ENCODE assay signal across 22 cellular contexts in the genomic region with DNA sequence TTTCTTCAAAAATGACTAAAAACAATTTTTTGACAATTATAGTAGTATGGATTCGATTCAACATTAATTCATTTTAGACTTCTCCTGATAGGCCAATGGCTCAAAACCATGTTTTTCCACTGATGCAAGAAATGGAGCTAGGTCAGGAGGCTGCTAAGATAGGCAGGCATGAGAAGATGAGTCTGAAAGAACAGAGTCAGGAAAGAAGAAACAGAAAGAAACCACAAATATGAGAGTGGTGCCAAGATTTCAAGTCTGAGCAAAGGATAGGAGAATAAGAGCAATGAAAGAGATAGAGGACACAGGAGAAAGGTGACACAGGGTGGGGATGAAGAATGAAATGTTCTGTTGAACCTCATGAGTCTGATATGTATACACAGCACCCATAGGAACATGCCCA.
"Had no signal": no experiment of that assay in that cellular context is flagged by ENCODE, and none has a peak within 500 bp of the region (broad histone marks: within the 10 kb centered on the region; RNA-seq: fewer than 3 reads in every experiment).

No MANE protein-coding gene starts in this region.

- H3K4me3 ChIP-seq: esophagus muscularis mucosa, left ventricle myocardium inferior, pancreas, psoas muscle, skin epidermis, stomach, upper lobe of left lung had no signal

- H3K27me3 Mint-ChIP-seq: activated CD4-positive, alpha-beta T cell treated with anti-CD3 and anti-CD28 coated beads, Interleukin-2, amount 10 ng/mL, durations not matched to agents 7 days and 5 days; activated CD8-positive, alpha-beta memory T cell treated with anti-CD3 and anti-CD28 coated beads, Interleukin-2, amount 10 ng/mL, durations not matched to agents 7 days and 5 days; activated CD8-positive, alpha-beta T cell treated with anti-CD3 and anti-CD28 coated beads for 36 hours; activated naive CD4-positive, alpha-beta T cell treated with anti-CD3 and anti-CD28 coated beads, Interleukin-2, amount 10 ng/mL, durations not matched to agents 7 days and 5 days; T-helper 17 cell had no signal

- H3K4me1 Mint-ChIP-seq: activated CD4-positive, alpha-beta T cell treated with anti-CD3 and anti-CD28 coated beads, Interleukin-2, amount 10 ng/mL, durations not matched to agents 7 days and 5 days; activated CD8-positive, alpha-beta memory T cell treated with anti-CD3 and anti-CD28 coated beads, Interleukin-2, amount 10 ng/mL, durations not matched to agents 7 days and 5 days; activated naive CD4-positive, alpha-beta T cell treated with anti-CD3 and anti-CD28 coated beads, Interleukin-2, amount 10 ng/mL, durations not matched to agents 7 days and 5 days; nephron; stimulated activated effector memory CD8-positive, alpha-beta T cell treated with anti-CD3 and anti-CD28 coated beads, Interleukin-12 subunit alpha, Interleukin-12 subunit beta, amount 100 ng/mL, for 72 hours; T-helper 17 cell had no signal

- DNase-seq: activated CD4-positive, alpha-beta T cell treated with anti-CD3 and anti-CD28 coated beads, Interleukin-2, amount 10 ng/mL, durations not matched to agents 7 days and 5 days; activated CD8-positive, alpha-beta memory T cell treated with anti-CD3 and anti-CD28 coated beads, Interleukin-2, amount 10 ng/mL, durations not matched to agents 7 days and 5 days; activated CD8-positive, alpha-beta T cell treated with anti-CD3 and anti-CD28 coated beads for 36 hours; activated effector memory CD4-positive, alpha-beta T cell treated with anti-CD3 and anti-CD28 coated beads, Interleukin-2, amount 50 U/mL, for 16 hours; activated naive CD4-positive, alpha-beta T cell treated with anti-CD3 and anti-CD28 coated beads, Interleukin-2, amount 10 ng/mL, durations not matched to agents 7 days and 5 days; activated T-cell treated with anti-CD3 and anti-CD28 coated beads for 4 hours; caudate nucleus; dermis blood vessel endothelial cell; effector CD8-positive, alpha-beta T cell; left ventricle myocardium inferior; pancreas; psoas muscle; right cardiac atrium; stimulated activated CD4-positive, alpha-beta T cell treated with anti-CD3 and anti-CD28 coated beads, Interleukin-1b, Interleukin-23, amount 100 ng/mL, for 48 hours; stomach; SW 1271; T-helper 17 cell; upper lobe of left lung had no signal

- H3K27ac Mint-ChIP-seq: activated CD4-positive, alpha-beta T cell treated with anti-CD3 and anti-CD28 coated beads, Interleukin-2, amount 10 ng/mL, durations not matched to agents 7 days and 5 days; activated CD8-positive, alpha-beta memory T cell treated with anti-CD3 and anti-CD28 coated beads, Interleukin-2, amount 10 ng/mL, durations not matched to agents 7 days and 5 days; activated CD8-positive, alpha-beta T cell treated with anti-CD3 and anti-CD28 coated beads for 36 hours; activated naive CD4-positive, alpha-beta T cell treated with anti-CD3 and anti-CD28 coated beads, Interleukin-2, amount 10 ng/mL, durations not matched to agents 7 days and 5 days; nephron; stimulated activated effector memory CD8-positive, alpha-beta T cell treated with anti-CD3 and anti-CD28 coated beads, Interleukin-12 subunit alpha, Interleukin-12 subunit beta, amount 100 ng/mL, for 72 hours; T-helper 17 cell had no signal

- H3K4me1 ChIP-seq: esophagus muscularis mucosa, left ventricle myocardium inferior, pancreas, psoas muscle, stomach, upper lobe of left lung had no signal

- H3K27me3 ChIP-seq: esophagus muscularis mucosa, pancreas, stomach, upper lobe of left lung had no signal

- H3K4me3 Mint-ChIP-seq: activated CD4-positive, alpha-beta T cell treated with anti-CD3 and anti-CD28 coated beads, Interleukin-2, amount 10 ng/mL, durations not matched to agents 7 days and 5 days; activated CD8-positive, alpha-beta memory T cell treated with anti-CD3 and anti-CD28 coated beads, Interleukin-2, amount 10 ng/mL, durations not matched to agents 7 days and 5 days; activated CD8-positive, alpha-beta T cell treated with anti-CD3 and anti-CD28 coated beads for 36 hours; activated naive CD4-positive, alpha-beta T cell treated with anti-CD3 and anti-CD28 coated beads, Interleukin-2, amount 10 ng/mL, durations not matched to agents 7 days and 5 days; nephron; stimulated activated effector memory CD8-positive, alpha-beta T cell treated with anti-CD3 and anti-CD28 coated beads, Interleukin-12 subunit alpha, Interleukin-12 subunit beta, amount 100 ng/mL, for 72 hours; T-helper 17 cell had no signal

- H3K36me3 ChIP-seq: pancreas had no signal

- H3K27ac ChIP-seq: esophagus muscularis mucosa, left ventricle myocardium inferior, pancreas, psoas muscle, skin epidermis, stomach, upper lobe of left lung had no signal

- H3K9me3 ChIP-seq: esophagus muscularis mucosa, left ventricle myocardium inferior, pancreas, psoas muscle, stomach, upper lobe of left lung had no signal

- H3K9me3 Mint-ChIP-seq: activated naive CD4-positive, alpha-beta T cell treated with anti-CD3 and anti-CD28 coated beads, Interleukin-2, amount 10 ng/mL, durations not matched to agents 7 days and 5 days; nephron had no signal

- ATAC-seq: activated CD8-positive, alpha-beta memory T cell treated with anti-CD3 and anti-CD28 coated beads, Interleukin-2, amount 10 ng/mL, durations not matched to agents 7 days and 5 days; activated CD8-positive, alpha-beta T cell treated with anti-CD3 and anti-CD28 coated beads for 36 hours; pancreas; psoas muscle; right cardiac atrium; stimulated activated effector memory CD8-positive, alpha-beta T cell treated with anti-CD3 and anti-CD28 coated beads, Interleukin-12 subunit alpha, Interleukin-12 subunit beta, amount 100 ng/mL, for 72 hours; T-helper 17 cell had no signal
